In genomic region chr2:105272176-105272575, GRCh38 we compare ENCODE assay signal across 26 cellular contexts.
"Had no signal": no experiment of that assay in that cellular context is flagged by ENCODE, and none has a peak within 500 bp of the region (broad histone marks: within the 10 kb centered on the region; RNA-seq: fewer than 3 reads in every experiment).

No MANE protein-coding gene starts in this region.

- DNase-seq: effector CD8-positive, alpha-beta T cell; foreskin keratinocyte; heart left ventricle; left cardiac atrium; left lung; mesendoderm; midbrain; naive thymus-derived CD4-positive, alpha-beta T cell; psoas muscle; right cardiac atrium; stimulated activated CD4-positive, alpha-beta T cell treated with anti-CD3 and anti-CD28 coated beads, Interleukin-15, amount 100 ng/mL, for 24 hours; stimulated activated CD4-positive, alpha-beta T cell treated with anti-CD3 and anti-CD28 coated beads, Interleukin-2, amount 100 ng/mL, for 48 hours; stimulated activated CD8-positive, alpha-beta memory T cell treated with anti-CD3 and anti-CD28 coated beads, Interleukin-4, amount 100 ng/mL, for 48 hours; transverse colon; upper lobe of right lung; uterus had no signal

- H3K4me3 Mint-ChIP-seq: dendritic cell treated with granulocyte-macrophage colony-stimulating factor and Interleukin-4, amounts not matched to agents 40 ng/mL and 50 ng/mL, for 4 days; naive thymus-derived CD4-positive, alpha-beta T cell; neural progenitor cell; stimulated activated naive CD8-positive, alpha-beta T cell treated with anti-CD3 and anti-CD28 coated beads, Interleukin-15, Interleukin-2, amounts not matched to agents 100 ng/mL and 50 ng/mL, for 24 hours had no signal

- H3K9me3 Mint-ChIP-seq: dendritic cell treated with granulocyte-macrophage colony-stimulating factor and Interleukin-4, amounts not matched to agents 40 ng/mL and 50 ng/mL, for 4 days; naive thymus-derived CD4-positive, alpha-beta T cell; nephron; neural progenitor cell; stimulated activated naive CD8-positive, alpha-beta T cell treated with anti-CD3 and anti-CD28 coated beads, Interleukin-15, Interleukin-2, amounts not matched to agents 100 ng/mL and 50 ng/mL, for 24 hours had no signal

- H3K27me3 ChIP-seq: esophagus muscularis mucosa, foreskin keratinocyte, gastroesophageal sphincter, heart left ventricle, hepatocyte, left lung, neural progenitor cell, suprapubic skin, transverse colon, upper lobe of right lung, uterus had no signal

- H3K4me2 ChIP-seq: hepatocyte, neural progenitor cell had no signal

- H3K9ac ChIP-seq: neural progenitor cell, parathyroid adenoma had no signal

- ATAC-seq: foreskin keratinocyte; gastroesophageal sphincter; heart left ventricle; left cardiac atrium; left lung; naive thymus-derived CD4-positive, alpha-beta T cell; psoas muscle; right cardiac atrium; upper lobe of right lung had no signal

- H3K36me3 ChIP-seq: neural progenitor cell, uterus had no signal

- H2AFZ ChIP-seq: hepatocyte, neural progenitor cell, parathyroid adenoma had no signal

- H3K27me3 Mint-ChIP-seq: dendritic cell treated with granulocyte-macrophage colony-stimulating factor and Interleukin-4, amounts not matched to agents 40 ng/mL and 50 ng/mL, for 4 days; naive thymus-derived CD4-positive, alpha-beta T cell; stimulated activated naive CD8-positive, alpha-beta T cell treated with anti-CD3 and anti-CD28 coated beads, Interleukin-15, Interleukin-2, amounts not matched to agents 100 ng/mL and 50 ng/mL, for 24 hours had no signal

- H3K27ac ChIP-seq: esophagus muscularis mucosa, foreskin keratinocyte, gastroesophageal sphincter, heart left ventricle, hepatocyte, left lung, neural progenitor cell, parathyroid adenoma, psoas muscle, skin epidermis, suprapubic skin, transverse colon, upper lobe of right lung, uterus had no signal

- H3K9me3 ChIP-seq: esophagus muscularis mucosa, gastroesophageal sphincter, heart left ventricle, left lung, psoas muscle, suprapubic skin, transverse colon, upper lobe of right lung, uterus had no signal

- H3K27ac Mint-ChIP-seq: dendritic cell treated with granulocyte-macrophage colony-stimulating factor and Interleukin-4, amounts not matched to agents 40 ng/mL and 50 ng/mL, for 4 days; naive thymus-derived CD4-positive, alpha-beta T cell; neural progenitor cell; stimulated activated naive CD8-positive, alpha-beta T cell treated with anti-CD3 and anti-CD28 coated beads, Interleukin-15, Interleukin-2, amounts not matched to agents 100 ng/mL and 50 ng/mL, for 24 hours had no signal

- H3K4me1 Mint-ChIP-seq: naive thymus-derived CD4-positive, alpha-beta T cell; neural progenitor cell had no signal

- H3K4me1 ChIP-seq: esophagus muscularis mucosa, foreskin keratinocyte, gastroesophageal sphincter, heart left ventricle, left lung, neural progenitor cell, parathyroid adenoma, psoas muscle, suprapubic skin, transverse colon, upper lobe of right lung, uterus had no signal

- H3K4me3 ChIP-seq: esophagus muscularis mucosa, gastroesophageal sphincter, heart left ventricle, hepatocyte, left lung, neural progenitor cell, psoas muscle, skin epidermis, suprapubic skin, transverse colon, upper lobe of right lung, uterus had no signal

- H3K79me2 ChIP-seq: hepatocyte, parathyroid adenoma had no signal
